Comparison of ENCODE assay signal across 12 cellular contexts in genomic region chr11:69914286-69915150, GRCh38.
DNase-seq lines count a peak whose midpoint lies in the region; ATAC-seq and TF ChIP-seq lines count a peak whose summit lies in the region.
"Had no signal": no experiment of that assay in that cellular context is flagged by ENCODE, and none has a peak within 500 bp of the region (broad histone marks: within the 10 kb centered on the region; RNA-seq: fewer than 3 reads in every experiment).

No MANE protein-coding gene starts in this region.

- peaks cover 15 to 53% (median 36%) of the 10 kb centered on the region in 9 donors for H3K4me1 ChIP-seq in heart right ventricle
- H3K4me1 ChIP-seq in prostate gland (replicated peaks), result no peaks in the 10 kb centered on the region
- H3K4me1 ChIP-seq: SJCRH30 had no signal

- H3K9me3 ChIP-seq in heart right ventricle, result peaks cover 0 to 5% (median 0%) of the 10 kb centered on the region in 11 donors
- no peaks in the 10 kb centered on the region for H3K9me3 ChIP-seq in prostate gland
- H3K9me3 ChIP-seq: SJCRH30, thyroid gland had no signal

- 73 to 74% methylated on average over 18 of the region's 18 CpGs for WGBS in heart right ventricle, 2 donors
- WGBS in prostate gland, result 53% methylated on average over 18 of the region's 18 CpGs

- intact Hi-C loops in Calu3 (cut with micrococcal nuclease; ENCODE audit: unreplicated experiment) (loop anchor here (2.0 kb wide), 2 partner anchors 34 to 282 kb away; no protein-coding TSS in a partner anchor), heart right ventricle (cut with DNase I) (loop anchor here in 7 of 10 donors (1.0 to 10.0 kb wide), 7 partner anchors 160 to 277 kb away; partner anchors contain the start of gene ANO1 (in 3 of the 7)), prostate gland (cut with DNase I) (loop anchor here (5.0 kb wide), 1 partner anchor 227 kb away; no protein-coding TSS in a partner anchor)
- intact Hi-C loops in activated CD4-positive, alpha-beta T cell treated with anti-CD3 and anti-CD28 coated beads for 36 hours (cut with DNase I, micrococcal nuclease), result no loop called here

- no TSS peak for BruUV-seq in Calu3 (replicated peaks; lab: Mats Ljungman, UMichigan)

- H3K4me3 ChIP-seq in heart right ventricle (no peak overlapping the region), prostate gland (no peak overlapping the region)
- H3K4me3 ChIP-seq: SJCRH30, thyroid gland had no signal

- ATAC-seq in heart right ventricle, result no peak
- no peak for ATAC-seq in GM18517 (IDR thresholded peaks at IDR 0.05; ENCODE audit: unreplicated experiment)
- ATAC-seq in activated CD4-positive, alpha-beta T cell treated with anti-CD3 and anti-CD28 coated beads for 36 hours, result no peak
- ATAC-seq in HG03571 (IDR thresholded peaks at IDR 0.05; ENCODE audit: unreplicated experiment), result no peak

- POLR2A ChIA-PET in activated CD4-positive, alpha-beta T cell treated with anti-CD3 and anti-CD28 coated beads for 36 hours (lab: Charles Lee), result no interaction called here

- peaks cover 0 to 27% (median 12%) of the 10 kb centered on the region in 7 donors for H3K27me3 ChIP-seq in heart right ventricle
- H3K27me3 ChIP-seq in prostate gland (replicated peaks; ENCODE audit: insufficient read depth), result no peaks in the 10 kb centered on the region
- H3K27me3 ChIP-seq: thyroid gland had no signal

- H3K4me1 Mint-ChIP-seq in Calu3 (ENCODE audit: low read depth, unreplicated experiment), result peaks cover 56% of the 10 kb centered on the region
- H3K4me1 Mint-ChIP-seq in activated CD4-positive, alpha-beta T cell treated with anti-CD3 and anti-CD28 coated beads for 36 hours, result peaks cover 2% of the 10 kb centered on the region
- H3K4me1 Mint-ChIP-seq: B cell had no signal

- DNase-seq in Calu3 (peak; percentile 60), RPMI7951 (ENCODE audit: low read depth) (peak; percentile 48), heart right ventricle (no peak), prostate gland (ENCODE audit: low spot score) (peak; percentile 46), AG20443 (ENCODE audit: low spot score) (no peak)
- no peak for DNase-seq in activated CD4-positive, alpha-beta T cell treated with anti-CD3 and anti-CD28 coated beads for 36 hours

- peak overlapping the region; percentile 1 for H3K4me3 Mint-ChIP-seq in Calu3 (ENCODE audit: low read depth, unreplicated experiment)
- no peak overlapping the region for H3K4me3 Mint-ChIP-seq in activated CD4-positive, alpha-beta T cell treated with anti-CD3 and anti-CD28 coated beads for 36 hours
- H3K4me3 Mint-ChIP-seq: B cell; central memory CD8-positive, alpha-beta T cell had no signal

- no peak for TF ChIP-seq POLR2A in prostate gland (IDR thresholded peaks at IDR 0.05)

- peak overlapping the region; percentile 28 for H3K27ac Mint-ChIP-seq in Calu3 (ENCODE audit: unreplicated experiment)
- no peak overlapping the region for H3K27ac Mint-ChIP-seq in activated CD4-positive, alpha-beta T cell treated with anti-CD3 and anti-CD28 coated beads for 36 hours
- H3K27ac Mint-ChIP-seq: B cell had no signal

- H3K9me3 Mint-ChIP-seq in Calu3 (ENCODE audit: low read depth, unreplicated experiment), result no peaks in the 10 kb centered on the region
- no peaks in the 10 kb centered on the region for H3K9me3 Mint-ChIP-seq in activated CD4-positive, alpha-beta T cell treated with anti-CD3 and anti-CD28 coated beads for 36 hours (ENCODE audit: low read depth)
- H3K9me3 Mint-ChIP-seq: central memory CD8-positive, alpha-beta T cell had no signal

- H3K27ac ChIP-seq in heart right ventricle (peak overlapping the region in 8 of 10 donors; percentile 66 to 92 (median 82)), prostate gland (no peak overlapping the region)
- H3K27ac ChIP-seq: SJCRH30 had no signal

- H3K36me3 ChIP-seq in heart right ventricle (no peaks in the 10 kb centered on the region), prostate gland (no peaks in the 10 kb centered on the region)
- H3K36me3 ChIP-seq: SJCRH30, thyroid gland had no signal

- TF ChIP-seq CTCF in Calu3 (IDR thresholded peaks at IDR 0.05; ENCODE audit: unreplicated experiment) (no peak), heart right ventricle (IDR thresholded peaks at IDR 0.05) (no peak), prostate gland (IDR thresholded peaks at IDR 0.05) (no peak)

- peaks cover 18% of the 10 kb centered on the region for H3K36me3 Mint-ChIP-seq in Calu3 (ENCODE audit: insufficient read depth, unreplicated experiment)
- H3K36me3 Mint-ChIP-seq in activated CD4-positive, alpha-beta T cell treated with anti-CD3 and anti-CD28 coated beads for 36 hours (ENCODE audit: low read depth), result no peaks in the 10 kb centered on the region

- peaks cover 18% of the 10 kb centered on the region for H3K27me3 Mint-ChIP-seq in Calu3 (ENCODE audit: unreplicated experiment)
- H3K27me3 Mint-ChIP-seq in activated CD4-positive, alpha-beta T cell treated with anti-CD3 and anti-CD28 coated beads for 36 hours, result peaks cover 30% of the 10 kb centered on the region

- CTCF ChIA-PET in Calu3 (lab: Charles Lee), result interaction anchor here (0.6 to 1.8 kb wide), 8 partner anchors 13 to 412 kb away, joined by 3 to 17 read pairs (median 4); partner anchors contain the start of gene LTO1
- CTCF ChIA-PET in activated CD4-positive, alpha-beta T cell treated with anti-CD3 and anti-CD28 coated beads for 36 hours (lab: Charles Lee), result interaction anchor here (0.6 kb wide), 2 partner anchors 36 to 311 kb away, joined by 3 read pairs; no protein-coding TSS in a partner anchor

Comparison
In these comparisons a context has a peak if more than half of its experiments do, and no peak if none do; other contexts are left out.
1. DNase-seq: peak in Calu3 (single experiment), RPMI7951 (single experiment) and prostate gland (single experiment); none in heart right ventricle (0 of 2), AG20443 (single experiment) and activated CD4-positive, alpha-beta T cell treated with anti-CD3 and anti-CD28 coated beads for 36 hours (single experiment).
2. H3K27ac ChIP-seq: peak in heart right ventricle (8 of 10); none in prostate gland (0 of 2).
3. intact Hi-C loops: an anchor here in Calu3 (2.0 kb wide), heart right ventricle (1.0 to 10.0 kb wide) and prostate gland (5.0 kb wide); none called in activated CD4-positive, alpha-beta T cell treated with anti-CD3 and anti-CD28 coated beads for 36 hours.